In genomic region chr15:69808756-69809155, GRCh38 we compare ENCODE assay signal across 14 cellular contexts.
"Had no signal": no experiment of that assay in that cellular context is flagged by ENCODE, and none has a peak within 500 bp of the region (broad histone marks: within the 10 kb centered on the region; RNA-seq: fewer than 3 reads in every experiment).

No MANE protein-coding gene starts in this region.

- H3K9me3 ChIP-seq: thyroid gland, uterus had no signal

- H3K4me1 ChIP-seq: foreskin keratinocyte, parathyroid adenoma, thyroid gland, uterus had no signal

- FAIRE-seq: islet of Langerhans had no signal

- H2AFZ ChIP-seq: parathyroid adenoma had no signal

- H3K27ac ChIP-seq: brain microvascular endothelial cell, foreskin keratinocyte, parathyroid adenoma, thyroid gland, uterus had no signal

- DNase-seq: activated naive CD4-positive, alpha-beta T cell treated with anti-CD3 and anti-CD28 coated beads, Interleukin-2, amount 50 U/mL, for 16 hours; activated T-cell treated with anti-CD3 and anti-CD28 coated beads, Interleukin-2, amount 50 U/mL, for 1 hour; brain microvascular endothelial cell; endodermal cell; erythroblast; foreskin keratinocyte; mesendoderm; retina; T-helper 2 cell; thyroid gland; uterus had no signal

- H3K36me3 ChIP-seq: brain microvascular endothelial cell, thyroid gland, uterus had no signal

- ATAC-seq: foreskin keratinocyte had no signal

- H3K27me3 ChIP-seq: brain microvascular endothelial cell, thyroid gland, uterus had no signal

- H3K4me3 ChIP-seq: skin epidermis, thyroid gland, uterus had no signal

- H3K9ac ChIP-seq: parathyroid adenoma had no signal
